ENCODE assay signal across 9 cellular contexts in genomic region chr2:230824406-230824978, GRCh38. TPM values are rescaled to one million over a fixed set of nuclear protein-coding genes. Genes with fewer than 3 reads are reported as not detected.
A peak's percentile ranks its signal among the peaks of the same experiment; 100 is the strongest.
DNase-seq lines count a peak whose midpoint lies in the region; ATAC-seq and TF ChIP-seq lines count a peak whose summit lies in the region.
"Had no signal": no experiment of that assay in that cellular context is flagged by ENCODE, and none has a peak within 500 bp of the region (broad histone marks: within the 10 kb centered on the region; RNA-seq: fewer than 3 reads in every experiment).

No MANE protein-coding gene starts in this region.

- H3K36me3 ChIP-seq in cardiac muscle cell, result peaks cover 5% of the 10 kb centered on the region

- H3K9me3 Mint-ChIP-seq in activated naive CD8-positive, alpha-beta T cell treated with anti-CD3 and anti-CD28 coated beads, Interleukin-2, amount 50 U/mL, for 24 hours, result no peaks in the 10 kb centered on the region
- no peaks in the 10 kb centered on the region for H3K9me3 Mint-ChIP-seq in progenitor cell of endocrine pancreas (ENCODE audit: low read depth)
- H3K9me3 Mint-ChIP-seq: T-helper 1 cell treated with Interleukin-12 subunit alpha and Interleukin-12 subunit beta and Interleukin-4 antibody, amounts not matched to agents 30 μg/mL and 1 μg/mL, for 36 hours had no signal

- peaks cover 10% of the 10 kb centered on the region for H3K4me1 Mint-ChIP-seq in activated naive CD8-positive, alpha-beta T cell treated with anti-CD3 and anti-CD28 coated beads, Interleukin-2, amount 50 U/mL, for 24 hours
- H3K4me1 Mint-ChIP-seq in progenitor cell of endocrine pancreas (ENCODE audit: low read depth), result no peaks in the 10 kb centered on the region

- H3K27ac Mint-ChIP-seq in activated naive CD8-positive, alpha-beta T cell treated with anti-CD3 and anti-CD28 coated beads, Interleukin-2, amount 50 U/mL, for 24 hours, result no peak overlapping the region
- H3K27ac Mint-ChIP-seq in progenitor cell of endocrine pancreas, result no peak overlapping the region
- H3K27ac Mint-ChIP-seq: T-helper 1 cell treated with Interleukin-12 subunit alpha and Interleukin-12 subunit beta and Interleukin-4 antibody, amounts not matched to agents 30 μg/mL and 1 μg/mL, for 36 hours had no signal

- ATAC-seq in GM21528 (IDR thresholded peaks at IDR 0.05; ENCODE audit: low FRiP score, unreplicated experiment), result peak; percentile 67
- peak; percentile 97 for ATAC-seq in SK-N-SH treated with all-trans-retinoic acid at 6 μM for 48 hours
- ATAC-seq in activated naive CD8-positive, alpha-beta T cell treated with anti-CD3 and anti-CD28 coated beads, Interleukin-2, amount 50 U/mL, for 24 hours, result peak; percentile 86
- ATAC-seq in GM18909 (IDR thresholded peaks at IDR 0.05; ENCODE audit: poor library complexity, unreplicated experiment), result no peak

- no peaks in the 10 kb centered on the region for H3K9me3 ChIP-seq in cardiac muscle cell (ENCODE audit: low read depth)

- TF ChIP-seq CTCF in cardiac muscle cell (IDR thresholded peaks at IDR 0.05; ENCODE audit: low read depth, low read length) (peak; percentile 67), progenitor cell of endocrine pancreas (IDR thresholded peaks at IDR 0.05; ENCODE audit: unreplicated experiment) (peak; percentile 83)

- peaks cover 4% of the 10 kb centered on the region for H3K27me3 ChIP-seq in cardiac muscle cell

- peaks cover 30% of the 10 kb centered on the region for H3K27me3 Mint-ChIP-seq in activated naive CD8-positive, alpha-beta T cell treated with anti-CD3 and anti-CD28 coated beads, Interleukin-2, amount 50 U/mL, for 24 hours
- peaks cover 11% of the 10 kb centered on the region for H3K27me3 Mint-ChIP-seq in progenitor cell of endocrine pancreas

- H3K4me3 ChIP-seq in cardiac muscle cell, result no peak overlapping the region

- DNase-seq in CMK (ENCODE audit: low read depth), result peak; percentile 52
- DNase-seq in NCI-H1105 (lab: John Stamatoyannopoulos, UW), result peak; percentile 73
- DNase-seq in activated naive CD8-positive, alpha-beta T cell treated with anti-CD3 and anti-CD28 coated beads, Interleukin-2, amount 50 U/mL, for 24 hours, result peak; percentile 44
- peak; percentile 84 to 89 for DNase-seq in cardiac muscle cell (ENCODE audit: low read depth in 1 of 2, low spot score in 1 of 2)
- DNase-seq in progenitor cell of endocrine pancreas (ENCODE audit: low spot score, unreplicated experiment), result peak; percentile 46

- H3K27ac ChIP-seq in cardiac muscle cell, result no peak overlapping the region

- H3K36me3 Mint-ChIP-seq in activated naive CD8-positive, alpha-beta T cell treated with anti-CD3 and anti-CD28 coated beads, Interleukin-2, amount 50 U/mL, for 24 hours (ENCODE audit: low read depth), result peaks cover 6% of the 10 kb centered on the region
- H3K36me3 Mint-ChIP-seq in progenitor cell of endocrine pancreas (ENCODE audit: insufficient read depth), result no peaks in the 10 kb centered on the region

- no peaks in the 10 kb centered on the region for H3K4me1 ChIP-seq in cardiac muscle cell (ENCODE audit: low read depth)

- H3K4me3 Mint-ChIP-seq in activated naive CD8-positive, alpha-beta T cell treated with anti-CD3 and anti-CD28 coated beads, Interleukin-2, amount 50 U/mL, for 24 hours, result no peak overlapping the region
- H3K4me3 Mint-ChIP-seq in progenitor cell of endocrine pancreas (ENCODE audit: low read depth), result no peak overlapping the region
- H3K4me3 Mint-ChIP-seq: T-helper 1 cell treated with Interleukin-12 subunit alpha and Interleukin-12 subunit beta and Interleukin-4 antibody, amounts not matched to agents 30 μg/mL and 1 μg/mL, for 36 hours had no signal

TF ChIP-seq in SK-N-SH treated with all-trans-retinoic acid at 6 μM for 48 hours, 23 proteins besides CTCF, POLR2A, EP300 and RAD21:
- TF ChIP-seq TOX (CRISPR knock-in tag; IDR thresholded peaks at IDR 0.05; ENCODE audit: borderline replicate concordance) (no peak), ZNF565 (CRISPR knock-in tag; conservative IDR thresholded peaks at IDR 0.05; ENCODE audit: low read depth) (no peak), BACH2 (CRISPR knock-in tag; IDR thresholded peaks at IDR 0.05; ENCODE audit: borderline replicate concordance) (no peak), POU6F1 (CRISPR knock-in tag; IDR thresholded peaks at IDR 0.05; ENCODE audit: borderline replicate concordance, low read depth) (no peak), PPARA (CRISPR knock-in tag; IDR thresholded peaks at IDR 0.05; ENCODE audit: borderline replicate concordance) (no peak), TCF4 (CRISPR knock-in tag; IDR thresholded peaks at IDR 0.05; ENCODE audit: borderline replicate concordance) (no peak), ESRRG (CRISPR knock-in tag; IDR thresholded peaks at IDR 0.05) (no peak), GLIS3 (CRISPR knock-in tag; IDR thresholded peaks at IDR 0.05) (no peak), ZNF70 (CRISPR knock-in tag; IDR thresholded peaks at IDR 0.05) (no peak)

RNA-seq across cellular contexts. Expression of gene ITM2C, which starts 40.2 kb away (rescaled TPM):
- total RNA-seq in cardiac muscle cell (389 and 411 TPM in 2 replicates), progenitor cell of endocrine pancreas (169 and 174 TPM in 2 replicates)
- 484 and 536 TPM in 2 replicates for polyA plus RNA-seq in cardiac muscle cell
